ENCODE assay signal across 7 cellular contexts in genomic region chr16:84616515-84616914, GRCh38. TPM values are rescaled to one million over a fixed set of nuclear protein-coding genes. Genes with fewer than 3 reads are reported as not detected.
DNase-seq lines count a peak whose midpoint lies in the region; ATAC-seq and TF ChIP-seq lines count a peak whose summit lies in the region.

No MANE protein-coding gene starts in this region.

- H3K4me1 ChIP-seq in GM23248 (ENCODE audit: insufficient read depth) = peaks cover 16% of the 10 kb centered on the region
- peaks cover 36% of the 10 kb centered on the region for H3K4me1 ChIP-seq in effector memory CD4-positive, alpha-beta T cell (ENCODE audit: control insufficient read depth, insufficient read depth, low read length, poor library complexity, severe bottlenecking)
- H3K4me1 ChIP-seq in neutrophil (ENCODE audit: control insufficient read depth in 1 of 2, insufficient read depth in 1 of 2, low read depth in 1 of 2, low read length in 1 of 2) = peaks cover 57 to 60% of the 10 kb centered on the region in 2 experiments

- peaks cover 61% of the 10 kb centered on the region for H3K79me2 ChIP-seq in GM23248 (ENCODE audit: insufficient read depth)

- peak overlapping the region; percentile 65; the same call in 1 of the 2 replicates for H2AFZ ChIP-seq in GM23248

- H3K9me3 ChIP-seq in GM23248 (ENCODE audit: low read depth) (no peaks in the 10 kb centered on the region), neutrophil (no peaks in the 10 kb centered on the region)
- H3K9me3 ChIP-seq in effector memory CD4-positive, alpha-beta T cell (ENCODE audit: control insufficient read depth, low read length) = no peaks in the 10 kb centered on the region

- H3K36me3 ChIP-seq in GM23248 (ENCODE audit: low read depth) (no peaks in the 10 kb centered on the region), neutrophil (peaks cover 51% of the 10 kb centered on the region)
- peaks cover 8% of the 10 kb centered on the region for H3K36me3 ChIP-seq in effector memory CD4-positive, alpha-beta T cell (ENCODE audit: control insufficient read depth, insufficient read depth, low read length)

- H3K9ac ChIP-seq in GM23248 = peak overlapping the region; percentile 78

- DNase-seq in GM23248 (peak; percentile 56), OCI-M1 (lab: John Stamatoyannopoulos, UW) (peak; percentile 24), NCI-H128 (lab: John Stamatoyannopoulos, UW; ENCODE audit: unreplicated experiment) (no peak), midbrain (lab: John Stamatoyannopoulos, UW) (no peak)
- no peak for DNase-seq in effector memory CD4-positive, alpha-beta T cell

- H4K20me1 ChIP-seq in GM23248 (ENCODE audit: insufficient read depth) = no peaks in the 10 kb centered on the region; the same call in 1 of the 2 replicates

- TF ChIP-seq CTCF in neutrophil (IDR thresholded peaks at IDR 0.05) = no peak

- in situ Hi-C loops in GM23248 (cut with MboI) = no loop called here

- H3K9me2 ChIP-seq in GM23248 (ENCODE audit: insufficient read depth) = no peaks in the 10 kb centered on the region

- peaks cover 11% of the 10 kb centered on the region for H3F3A ChIP-seq in GM23248 (ENCODE audit: insufficient read depth)

- no peaks in the 10 kb centered on the region for H3K27me3 ChIP-seq in GM23248 (replicated peaks; ENCODE audit: insufficient read depth)
- H3K27me3 ChIP-seq in effector memory CD4-positive, alpha-beta T cell (replicated peaks; ENCODE audit: control insufficient read depth, insufficient read depth, low read length, poor library complexity, severe bottlenecking) = no peaks in the 10 kb centered on the region
- no peaks in the 10 kb centered on the region for H3K27me3 ChIP-seq in neutrophil

- 29 to 34% methylated on average over 13 of the region's 13 CpGs for WGBS in GM23248 (ENCODE audit: low coverage in 1 of 2, low lambda C conversion rate in 2 of 2, missing lambda C conversion rate in 2 of 2), 2 experiments

- peak overlapping the region; percentile 95 for H3K4me2 ChIP-seq in GM23248 (ENCODE audit: unreplicated experiment)

- peak overlapping the region; percentile 92 for H3K4me3 ChIP-seq in GM23248
- peak overlapping the region; percentile 91 for H3K4me3 ChIP-seq in effector memory CD4-positive, alpha-beta T cell (ENCODE audit: insufficient read depth, low read depth, low read length, poor library complexity, severe bottlenecking)
- peak overlapping the region; percentile 96 to 100 for H3K4me3 ChIP-seq in neutrophil (ENCODE audit: low read depth in 1 of 2, low read length in 1 of 2)

- ATAC-seq in GM18909 (IDR thresholded peaks at IDR 0.05; ENCODE audit: poor library complexity, unreplicated experiment) = no peak

- H3K27ac ChIP-seq in GM23248 (0 out of 2 replicates have a peak overlapping the region, but pooled peaks have one; percentile 12), neutrophil (peak overlapping the region; percentile 98)
- H3K27ac ChIP-seq in effector memory CD4-positive, alpha-beta T cell (ENCODE audit: insufficient read depth, low read length, poor library complexity, severe bottlenecking) = peak overlapping the region; percentile 68

RNA-seq across cellular contexts. Expression of gene COTL1, which starts 1.4 kb away (rescaled TPM):
- 144 and 145 TPM in 2 replicates for total RNA-seq in GM23248 (2014; rRNA removed; shearing (Covaris generic))
- 370 and 399 TPM in 2 replicates for polyA plus RNA-seq in GM23248 (2016; fragmentation: Nextera tagmentation; extraction: Ambion mirVana)

RNA-seq across cellular contexts. Expression of gene KLHL36, which starts 31.8 kb away (rescaled TPM):
- 68.0 and 83.9 TPM in 2 replicates for total RNA-seq in GM23248 (2014; rRNA removed; shearing (Covaris generic))
- polyA plus RNA-seq in GM23248 (2016; fragmentation: Nextera tagmentation; extraction: Ambion mirVana) = 18.1 and 20.5 TPM in 2 replicates

Comparison
In these comparisons a context has a peak if more than half of its experiments do, and no peak if none do; other contexts are left out.
1. DNase-seq: peak in GM23248 (single experiment) and OCI-M1 (single experiment); none in effector memory CD4-positive, alpha-beta T cell (0 of 3), NCI-H128 (single experiment) and midbrain (single experiment).
2. H3K27ac ChIP-seq: peak in every context shown above with its lines; median percentile 98 in neutrophil; 68 in effector memory CD4-positive, alpha-beta T cell; 12 in GM23248.
3. Peak in every context shown above with its lines, with median percentiles within 50 percentile points of each other: H3K4me3 ChIP-seq.